ENCODE assay signal across 24 cellular contexts in the genomic region with DNA sequence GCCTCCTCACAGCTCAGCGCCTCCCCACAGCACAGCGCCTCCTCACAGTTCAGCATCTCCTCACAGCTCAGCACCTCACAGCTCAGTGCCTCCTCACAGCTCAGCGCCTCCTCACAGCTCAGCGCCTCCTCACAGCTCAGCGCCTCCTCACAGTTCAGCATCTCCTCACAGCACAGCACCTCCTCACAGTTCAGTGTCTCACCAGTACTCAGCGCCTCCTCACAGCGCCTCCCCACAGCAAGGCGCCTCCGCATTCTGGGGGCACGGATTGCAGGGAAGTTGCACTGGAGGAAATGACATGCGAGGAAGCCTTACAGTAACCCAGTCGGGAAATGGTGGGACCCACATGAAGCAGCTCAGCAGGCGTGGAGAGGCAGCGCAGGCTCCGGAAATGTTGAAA.
DNase-seq lines count a peak whose midpoint lies in the region; ATAC-seq, FAIRE-seq and TF ChIP-seq lines count a peak whose summit lies in the region.
"Had no signal": no experiment of that assay in that cellular context is flagged by ENCODE, and none has a peak within 500 bp of the region (broad histone marks: within the 10 kb centered on the region; RNA-seq: fewer than 3 reads in every experiment).

No MANE protein-coding gene starts in this region.

- H3K4me1 ChIP-seq in neural progenitor cell (no peaks in the 10 kb centered on the region), vagina (no peaks in the 10 kb centered on the region)
- H3K4me1 ChIP-seq: BE2C had no signal

- intact Hi-C loops in vagina (cut with DNase I) = no loop called here

- no peak overlapping the region for H3K9ac ChIP-seq in neural progenitor cell
- H3K9ac ChIP-seq: GM23248 had no signal

- no peak for DNase-seq in activated naive CD4-positive, alpha-beta T cell treated with anti-CD3 and anti-CD28 coated beads, Interleukin-2, amount 50 U/mL, for 72 hours (ENCODE audit: low spot score in 2 of 2)
- DNase-seq in activated naive CD4-positive, alpha-beta T cell (lab: John Stamatoyannopoulos, UW) = no peak
- peak; percentile 5 for DNase-seq in brain pericyte (ENCODE audit: low read depth, low spot score)
- DNase-seq in neural progenitor cell (ENCODE audit: low spot score) = no peak
- DNase-seq in ecto neural progenitor cell (ENCODE audit: low spot score) = no peak
- no peak for DNase-seq in D721Med (ENCODE audit: insufficient read length, low spot score)
- no peak for DNase-seq in vagina (ENCODE audit: extremely low spot score in 2 of 2)
- DNase-seq: ACHN; BE2C; CD8-positive, alpha-beta memory T cell; DMS153; GM23248; HCEC 1CT; IMR-90; KG1; MM.1S; NCI-H2081; NCI-H2227 treated with DMSO at 0.1 percent for 48 hours; NCI-H526 treated with DMSO at 0.1 percent for 48 hours; SHP77 had no signal

- no peak overlapping the region for H2AFZ ChIP-seq in neural progenitor cell (replicated peaks)
- H2AFZ ChIP-seq: GM23248 had no signal

- H4K20me1 ChIP-seq in neural progenitor cell (ENCODE audit: low read depth) = no peaks in the 10 kb centered on the region

- no peak for ATAC-seq in activated naive CD4-positive, alpha-beta T cell treated with anti-CD3 and anti-CD28 coated beads, Interleukin-2, amount 50 U/mL, for 72 hours
- ATAC-seq: Panc1 had no signal

- H3K9me3 ChIP-seq in neural progenitor cell (ENCODE audit: low read depth) = no peaks in the 10 kb centered on the region
- no peaks in the 10 kb centered on the region for H3K9me3 ChIP-seq in vagina
- H3K9me3 ChIP-seq: BE2C had no signal

- H3K27me3 ChIP-seq in neural progenitor cell = no peaks in the 10 kb centered on the region
- no peaks in the 10 kb centered on the region for H3K27me3 ChIP-seq in vagina
- H3K27me3 ChIP-seq: BE2C had no signal

- H3K27ac ChIP-seq in neural progenitor cell = no peak overlapping the region
- H3K27ac ChIP-seq in vagina = no peak overlapping the region
- H3K27ac ChIP-seq: 22Rv1, GM23248, RWPE1 had no signal

- TF ChIP-seq CTCF in neural progenitor cell (IDR thresholded peaks at IDR 0.05) (no peak), D721Med (IDR thresholded peaks at IDR 0.05; ENCODE audit: insufficient read depth, missing control alignments) (no peak), vagina (IDR thresholded peaks at IDR 0.05) (no peak)

- peaks cover 10% of the 10 kb centered on the region for H3K4me1 Mint-ChIP-seq in neural progenitor cell
- H3K4me1 Mint-ChIP-seq: CD14-positive monocyte; CD8-positive, alpha-beta memory T cell had no signal

- no peak for FAIRE-seq in D721Med (lab: Jason Lieb, UNC)

- no peaks in the 10 kb centered on the region for H3K36me3 ChIP-seq in neural progenitor cell
- H3K36me3 ChIP-seq in vagina = no peaks in the 10 kb centered on the region
- H3K36me3 ChIP-seq: BE2C had no signal

- H3K4me3 ChIP-seq in neural progenitor cell (no peak overlapping the region), vagina (no peak overlapping the region)
- H3K4me3 ChIP-seq: GM23248 had no signal

- H3F3A ChIP-seq in neural progenitor cell (ENCODE audit: low read depth) = no peaks in the 10 kb centered on the region

- H3K27ac Mint-ChIP-seq in activated naive CD4-positive, alpha-beta T cell treated with anti-CD3 and anti-CD28 coated beads, Interleukin-2, amount 50 U/mL, for 72 hours = peak overlapping the region; percentile 34 to 50
- H3K27ac Mint-ChIP-seq in neural progenitor cell = peak overlapping the region; percentile 85
- H3K27ac Mint-ChIP-seq: CD8-positive, alpha-beta memory T cell had no signal

- peaks cover 5% of the 10 kb centered on the region in 2 donors for H3K9me3 Mint-ChIP-seq in activated naive CD4-positive, alpha-beta T cell treated with anti-CD3 and anti-CD28 coated beads, Interleukin-2, amount 50 U/mL, for 72 hours
- peaks cover 3% of the 10 kb centered on the region for H3K9me3 Mint-ChIP-seq in neural progenitor cell

- H3K79me2 ChIP-seq in neural progenitor cell (ENCODE audit: low read depth) = no peaks in the 10 kb centered on the region

- peak overlapping the region; percentile 6 for H3K4me3 Mint-ChIP-seq in neural progenitor cell
- H3K4me3 Mint-ChIP-seq: CD14-positive monocyte; CD8-positive, alpha-beta memory T cell had no signal

- no peaks in the 10 kb centered on the region for H3K36me3 Mint-ChIP-seq in activated naive CD4-positive, alpha-beta T cell treated with anti-CD3 and anti-CD28 coated beads, Interleukin-2, amount 50 U/mL, for 72 hours
- H3K36me3 Mint-ChIP-seq in neural progenitor cell = peaks cover 2% of the 10 kb centered on the region
- H3K36me3 Mint-ChIP-seq: CD14-positive monocyte; CD8-positive, alpha-beta memory T cell had no signal

- TF ChIP-seq POLR2A in vagina (IDR thresholded peaks at IDR 0.05) = no peak

- H3K4me2 ChIP-seq in neural progenitor cell = no peak overlapping the region

- peaks cover 3% of the 10 kb centered on the region for H3K27me3 Mint-ChIP-seq in neural progenitor cell (ENCODE audit: insufficient read depth, low read depth)
